18 cellular contexts compared by ENCODE assay signal in genomic region chr12:75683220-75683619, GRCh38.
"Had no signal": no experiment of that assay in that cellular context is flagged by ENCODE, and none has a peak within 500 bp of the region (broad histone marks: within the 10 kb centered on the region; RNA-seq: fewer than 3 reads in every experiment).

No MANE protein-coding gene starts in this region.

- H3K27ac Mint-ChIP-seq: activated CD4-positive, alpha-beta T cell treated with anti-CD3 and anti-CD28 coated beads, Interleukin-2, amount 10 ng/mL, durations not matched to agents 24 days and 14 days; activated CD8-positive, alpha-beta T cell treated with anti-CD3 and anti-CD28 coated beads for 36 hours; activated naive CD8-positive, alpha-beta T cell treated with anti-CD3 and anti-CD28 coated beads, Interleukin-2, amount 10 ng/mL, durations not matched to agents 7 days and 5 days; activated T-helper 2 cell treated with anti-CD3 and anti-CD28 coated beads, Interferon-gamma antibody, Interleukin-2, Interleukin-4, amounts not matched to agents 10 μg/mL and 5 μg/mL and 100 μg/mL, durations not matched to agents 14 hours and 24 hours and 36 hours; progenitor cell of endocrine pancreas; stimulated activated naive CD8-positive, alpha-beta T cell treated with anti-CD3 and anti-CD28 coated beads, Interleukin-15, Interleukin-2, amounts not matched to agents 100 ng/mL and 50 ng/mL, for 24 hours had no signal

- H3K36me3 Mint-ChIP-seq: activated naive CD8-positive, alpha-beta T cell treated with anti-CD3 and anti-CD28 coated beads, Interleukin-2, amount 10 ng/mL, durations not matched to agents 7 days and 5 days had no signal

- H3K9me3 Mint-ChIP-seq: activated CD8-positive, alpha-beta T cell treated with anti-CD3 and anti-CD28 coated beads for 36 hours; stimulated activated naive CD8-positive, alpha-beta T cell treated with anti-CD3 and anti-CD28 coated beads, Interleukin-15, Interleukin-2, amounts not matched to agents 100 ng/mL and 50 ng/mL, for 24 hours had no signal

- H3K9me3 ChIP-seq: left lung, tibial nerve had no signal

- H3K4me1 Mint-ChIP-seq: activated naive CD8-positive, alpha-beta T cell treated with anti-CD3 and anti-CD28 coated beads, Interleukin-2, amount 10 ng/mL, durations not matched to agents 7 days and 5 days had no signal

- H3K4me1 ChIP-seq: left lung had no signal

- DNase-seq: activated CD4-positive, alpha-beta T cell treated with anti-CD3 and anti-CD28 coated beads, Interleukin-2, amount 10 ng/mL, durations not matched to agents 24 days and 14 days; activated CD8-positive, alpha-beta T cell treated with anti-CD3 and anti-CD28 coated beads for 36 hours; activated naive CD4-positive, alpha-beta T cell treated with Interleukin-2 at 50 U/mL for 16 hours; activated naive CD8-positive, alpha-beta T cell treated with anti-CD3 and anti-CD28 coated beads, Interleukin-2, amount 10 ng/mL, durations not matched to agents 7 days and 5 days; activated T-cell treated with anti-CD3 and anti-CD28 coated beads, Interleukin-2, amount 50 U/mL, for 1 hour; amygdala; caudate nucleus; dorsolateral prefrontal cortex; foreskin melanocyte; left lung; stimulated activated CD4-positive, alpha-beta T cell treated with anti-CD3 and anti-CD28 coated beads, Interleukin-12 subunit alpha, Interleukin-12 subunit beta, amount 100 ng/mL, for 4 hours; stimulated activated CD4-positive, alpha-beta T cell treated with anti-CD3 and anti-CD28 coated beads, Interleukin-1b, Interleukin-23, amount 100 ng/mL, for 48 hours; T1000 had no signal

- ATAC-seq: activated CD8-positive, alpha-beta T cell treated with anti-CD3 and anti-CD28 coated beads for 36 hours; left lung had no signal

- H3K27me3 Mint-ChIP-seq: progenitor cell of endocrine pancreas had no signal

- H3K36me3 ChIP-seq: left lung, tibial nerve had no signal

- H3K27me3 ChIP-seq: dorsolateral prefrontal cortex, left lung, tibial nerve had no signal

- H3K27ac ChIP-seq: dorsolateral prefrontal cortex, tibial nerve had no signal

- H3K4me3 ChIP-seq: dorsolateral prefrontal cortex, left lung, tibial nerve had no signal

- H3K4me3 Mint-ChIP-seq: activated CD4-positive, alpha-beta T cell treated with anti-CD3 and anti-CD28 coated beads, Interleukin-2, amount 10 ng/mL, durations not matched to agents 24 days and 14 days; activated CD8-positive, alpha-beta T cell treated with anti-CD3 and anti-CD28 coated beads for 36 hours; activated naive CD8-positive, alpha-beta T cell treated with anti-CD3 and anti-CD28 coated beads, Interleukin-2, amount 10 ng/mL, durations not matched to agents 7 days and 5 days; neural crest cell; stimulated activated naive CD8-positive, alpha-beta T cell treated with anti-CD3 and anti-CD28 coated beads, Interleukin-15, Interleukin-2, amounts not matched to agents 100 ng/mL and 50 ng/mL, for 24 hours had no signal
